In genomic region chr13:97125810-97126738, GRCh38 we compare ENCODE assay signal across 8 cellular contexts.
A peak's percentile ranks its signal among the peaks of the same experiment; 100 is the strongest.
DNase-seq lines count a peak whose midpoint lies in the region; ATAC-seq and TF ChIP-seq lines count a peak whose summit lies in the region.

No MANE protein-coding gene starts in this region.

- H3K4me3 ChIP-seq in BLaER1 (no peak overlapping the region), Panc1 (ENCODE audit: low read depth in 2 of 2, low read length in 2 of 2) (no peak overlapping the region), heart right ventricle (peak overlapping the region in 1 of 10 donors; percentile 3), uterus (no peak overlapping the region)

- H3K27ac ChIP-seq in BLaER1 (no peak overlapping the region), Panc1 (ENCODE audit: low read length) (peak overlapping the region; percentile 96), heart right ventricle (peak overlapping the region in 6 of 10 donors; percentile 15 to 32 (median 24)), uterus (peak overlapping the region; percentile 17 to 65)

- H3K36me3 ChIP-seq in BLaER1 = no peaks in the 10 kb centered on the region
- no peaks in the 10 kb centered on the region for H3K36me3 ChIP-seq in Panc1 (ENCODE audit: control insufficient read depth, insufficient read depth, low read length)
- no peaks in the 10 kb centered on the region for H3K36me3 ChIP-seq in heart right ventricle
- H3K36me3 ChIP-seq in uterus = no peaks in the 10 kb centered on the region

- no peaks in the 10 kb centered on the region for H3K9me3 Mint-ChIP-seq in activated T-helper 1 cell treated with anti-CD3 and anti-CD28 coated beads, Interleukin-12 subunit alpha, Interleukin-12 subunit beta, Interleukin-2, Interleukin-4 antibody, amounts not matched to agents 30 ng/mL and 10 ng/mL and 1 ng/mL, durations not matched to agents 14 hours and 24 hours and 36 hours

- DNase-seq in Panc1 (ENCODE audit: low read depth, low spot score) = no peak
- no peak for DNase-seq in heart right ventricle
- peak; percentile 52 to 76 for DNase-seq in uterus
- no peak for DNase-seq in activated T-helper 1 cell treated with anti-CD3 and anti-CD28 coated beads, Interleukin-12 subunit alpha, Interleukin-12 subunit beta, Interleukin-2, Interleukin-4 antibody, amounts not matched to agents 30 ng/mL and 10 ng/mL and 1 ng/mL, durations not matched to agents 14 hours and 24 hours and 36 hours (ENCODE audit: low spot score)
- no peak for DNase-seq in NCI-H526 (lab: John Stamatoyannopoulos, UW)

- H4K20me1 ChIP-seq in BLaER1 = no peaks in the 10 kb centered on the region

- peak; percentile 85 for ATAC-seq in GM19023 (IDR thresholded peaks at IDR 0.05; ENCODE audit: unreplicated experiment)
- peak; percentile 90 for ATAC-seq in HG03045 (IDR thresholded peaks at IDR 0.05; ENCODE audit: unreplicated experiment)
- no peak for ATAC-seq in Panc1
- peak in 7 of 8 donors; percentile 51 to 90 (median 76) for ATAC-seq in heart right ventricle

- H3K4me1 ChIP-seq in BLaER1 (peaks cover 8% of the 10 kb centered on the region), Panc1 (ENCODE audit: control insufficient read depth, insufficient read depth, low read length) (peaks cover 52% of the 10 kb centered on the region), heart right ventricle (peaks cover 0 to 38% (median 24%) of the 10 kb centered on the region in 9 donors), uterus (no peaks in the 10 kb centered on the region)

- H3K36me3 Mint-ChIP-seq in activated T-helper 1 cell treated with anti-CD3 and anti-CD28 coated beads, Interleukin-12 subunit alpha, Interleukin-12 subunit beta, Interleukin-2, Interleukin-4 antibody, amounts not matched to agents 30 ng/mL and 10 ng/mL and 1 ng/mL, durations not matched to agents 14 hours and 24 hours and 36 hours (ENCODE audit: low read depth) = no peaks in the 10 kb centered on the region

- peak overlapping the region; percentile 11; the same call in 1 of the 2 replicates for H3K4me2 ChIP-seq in BLaER1

- TF ChIP-seq CTCF in Panc1 (IDR thresholded peaks at IDR 0.05) (no peak), heart right ventricle (IDR thresholded peaks at IDR 0.05) (no peak), uterus (IDR thresholded peaks at IDR 0.05) (peak in 1 of 4 experiments; percentile 33)

- no peak overlapping the region for H3K9ac ChIP-seq in BLaER1

- CTCF ChIA-PET in Panc1 (lab: Charles Lee) = no interaction called here

- no peak for TF ChIP-seq POLR2A in uterus (IDR thresholded peaks at IDR 0.05)

- in situ Hi-C loops in Panc1 (cut with HindIII; ENCODE audit: low pct_unique_long_range_greater_than_20kb, low sequenced_read_pairs) = no loop called here

- H3K27me3 ChIP-seq in BLaER1 (no peaks in the 10 kb centered on the region), Panc1 (ENCODE audit: control insufficient read depth, insufficient read depth, low read length) (no peaks in the 10 kb centered on the region), heart right ventricle (no peaks in the 10 kb centered on the region), uterus (no peaks in the 10 kb centered on the region)

- WGBS in heart right ventricle, 2 donors = 62 to 63% methylated on average over 13 of the region's 13 CpGs

- H3K27me3 Mint-ChIP-seq in activated T-helper 1 cell treated with anti-CD3 and anti-CD28 coated beads, Interleukin-12 subunit alpha, Interleukin-12 subunit beta, Interleukin-2, Interleukin-4 antibody, amounts not matched to agents 30 ng/mL and 10 ng/mL and 1 ng/mL, durations not matched to agents 14 hours and 24 hours and 36 hours (ENCODE audit: insufficient read depth) = peaks cover 18% of the 10 kb centered on the region

- intact Hi-C loops in Panc1 (cut with micrococcal nuclease; ENCODE audit: unreplicated experiment) = no loop called here
- intact Hi-C loops in heart right ventricle (cut with DNase I) = loop anchor here in 1 of 10 donors (10.0 kb wide), 1 partner anchor 69 kb away; no protein-coding TSS in a partner anchor
- intact Hi-C loops in uterus (cut with DNase I; ENCODE audit: low total_unique reads) = no loop called here
- intact Hi-C loops in activated T-helper 1 cell treated with anti-CD3 and anti-CD28 coated beads, Interleukin-12 subunit alpha, Interleukin-12 subunit beta, Interleukin-2, Interleukin-4 antibody, amounts not matched to agents 30 ng/mL and 10 ng/mL and 1 ng/mL, durations not matched to agents 14 hours and 24 hours and 36 hours (cut with micrococcal nuclease) = loop anchor here (1.0 to 5.0 kb wide), 6 partner anchors 15 to 307 kb away; partner anchors contain the start of gene MBNL2

- H3K4me1 Mint-ChIP-seq in activated T-helper 1 cell treated with anti-CD3 and anti-CD28 coated beads, Interleukin-12 subunit alpha, Interleukin-12 subunit beta, Interleukin-2, Interleukin-4 antibody, amounts not matched to agents 30 ng/mL and 10 ng/mL and 1 ng/mL, durations not matched to agents 14 hours and 24 hours and 36 hours (ENCODE audit: low read depth) = peaks cover 20% of the 10 kb centered on the region

- POLR2A ChIA-PET in Panc1 (lab: Charles Lee) = interaction anchor here (0.6 to 0.7 kb wide), 2 partner anchors 56 to 443 kb away, joined by 4 read pairs; no protein-coding TSS in a partner anchor

- BruUV-seq in Panc1 (replicated peaks; lab: Mats Ljungman, UMichigan) = no TSS peak

- no peak overlapping the region for H3K4me3 Mint-ChIP-seq in activated T-helper 1 cell treated with anti-CD3 and anti-CD28 coated beads, Interleukin-12 subunit alpha, Interleukin-12 subunit beta, Interleukin-2, Interleukin-4 antibody, amounts not matched to agents 30 ng/mL and 10 ng/mL and 1 ng/mL, durations not matched to agents 14 hours and 24 hours and 36 hours

- no peak overlapping the region for H3K27ac Mint-ChIP-seq in activated T-helper 1 cell treated with anti-CD3 and anti-CD28 coated beads, Interleukin-12 subunit alpha, Interleukin-12 subunit beta, Interleukin-2, Interleukin-4 antibody, amounts not matched to agents 30 ng/mL and 10 ng/mL and 1 ng/mL, durations not matched to agents 14 hours and 24 hours and 36 hours

- H3K9me3 ChIP-seq in BLaER1 = no peaks in the 10 kb centered on the region
- H3K9me3 ChIP-seq in Panc1 (ENCODE audit: control insufficient read depth, insufficient read depth, low read depth, low read length) = no peaks in the 10 kb centered on the region
- no peaks in the 10 kb centered on the region for H3K9me3 ChIP-seq in heart right ventricle
- H3K9me3 ChIP-seq in uterus = no peaks in the 10 kb centered on the region

Comparison
In these comparisons a context has a peak if more than half of its experiments do, and no peak if none do; other contexts are left out.
1. DNase-seq: peak in uterus (2 of 2); none in Panc1 (single experiment), heart right ventricle (0 of 2), activated T-helper 1 cell treated with anti-CD3 and anti-CD28 coated beads, Interleukin-12 subunit alpha, Interleukin-12 subunit beta, Interleukin-2, Interleukin-4 antibody, amounts not matched to agents 30 ng/mL and 10 ng/mL and 1 ng/mL, durations not matched to agents 14 hours and 24 hours and 36 hours (single experiment) and NCI-H526 (0 of 2).